In genomic region chr3:101784850-101785613, GRCh38 we compare ENCODE assay signal across 13 cellular contexts. TPM values are rescaled to one million over a fixed set of nuclear protein-coding genes. Genes with fewer than 3 reads are reported as not detected.
A peak's percentile ranks its signal among the peaks of the same experiment; 100 is the strongest.
DNase-seq lines count a peak whose midpoint lies in the region; ATAC-seq and TF ChIP-seq lines count a peak whose summit lies in the region.
"Had no signal": no experiment of that assay in that cellular context is flagged by ENCODE, and none has a peak within 500 bp of the region (broad histone marks: within the 10 kb centered on the region; RNA-seq: fewer than 3 reads in every experiment).

No MANE protein-coding gene starts in this region.

- peak overlapping the region; percentile 65 for H3K4me3 Mint-ChIP-seq in activated T-helper 1 cell treated with anti-CD3 and anti-CD28 coated beads, Interleukin-12 subunit alpha, Interleukin-12 subunit beta, Interleukin-2, Interleukin-4 antibody, amounts not matched to agents 30 ng/mL and 10 ng/mL and 1 ng/mL, durations not matched to agents 14 hours and 24 hours and 36 hours
- H3K4me3 Mint-ChIP-seq in WTC11: no peak overlapping the region

- H3K27me3 ChIP-seq in transverse colon: no peaks in the 10 kb centered on the region

- peak overlapping the region; percentile 70 for H3K27ac Mint-ChIP-seq in activated T-helper 1 cell treated with anti-CD3 and anti-CD28 coated beads, Interleukin-12 subunit alpha, Interleukin-12 subunit beta, Interleukin-2, Interleukin-4 antibody, amounts not matched to agents 30 ng/mL and 10 ng/mL and 1 ng/mL, durations not matched to agents 14 hours and 24 hours and 36 hours
- no peak overlapping the region for H3K27ac Mint-ChIP-seq in WTC11

- POLR2A ChIA-PET in WTC11 (lab: Charles Lee): no interaction called here

- H3K27me3 Mint-ChIP-seq in activated T-helper 1 cell treated with anti-CD3 and anti-CD28 coated beads, Interleukin-12 subunit alpha, Interleukin-12 subunit beta, Interleukin-2, Interleukin-4 antibody, amounts not matched to agents 30 ng/mL and 10 ng/mL and 1 ng/mL, durations not matched to agents 14 hours and 24 hours and 36 hours (ENCODE audit: insufficient read depth): no peaks in the 10 kb centered on the region
- H3K27me3 Mint-ChIP-seq in WTC11 (ENCODE audit: low read depth): no peaks in the 10 kb centered on the region

- H3K4me1 ChIP-seq in transverse colon: peaks cover 0 to 15% (median 6%) of the 10 kb centered on the region in 4 donors

- DNase-seq in Right ventricle myocardium inferior (ENCODE audit: missing footprints) (peak; percentile 30), cardiac septum (ENCODE audit: low spot score) (no peak), left lobe of liver (ENCODE audit: low spot score) (no peak), transverse colon (no peak), WTC11 (ENCODE audit: low spot score) (no peak), retina (no peak), GOT3 (lab: John Stamatoyannopoulos, UW) (no peak)
- no peak for DNase-seq in activated T-helper 1 cell treated with anti-CD3 and anti-CD28 coated beads, Interleukin-12 subunit alpha, Interleukin-12 subunit beta, Interleukin-2, Interleukin-4 antibody, amounts not matched to agents 30 ng/mL and 10 ng/mL and 1 ng/mL, durations not matched to agents 14 hours and 24 hours and 36 hours (ENCODE audit: low spot score)
- DNase-seq: activated CD8-positive, alpha-beta memory T cell treated with anti-CD3 and anti-CD28 coated beads, Interleukin-2, amount 50 U/mL, for 4 hours; cerebellar nuclear complex; GM23248; NCI-H526 treated with DMSO at 0.1 percent for 48 hours had no signal

- TF ChIP-seq EP300 in transverse colon (IDR thresholded peaks at IDR 0.05; ENCODE audit: low read depth): no peak

- intact Hi-C loops in Right ventricle myocardium inferior (cut with DNase I) (no loop called here), cardiac septum (cut with DNase I) (no loop called here), transverse colon (cut with DNase I; ENCODE audit: low total_unique reads) (no loop called here)
- intact Hi-C loops in activated T-helper 1 cell treated with anti-CD3 and anti-CD28 coated beads, Interleukin-12 subunit alpha, Interleukin-12 subunit beta, Interleukin-2, Interleukin-4 antibody, amounts not matched to agents 30 ng/mL and 10 ng/mL and 1 ng/mL, durations not matched to agents 14 hours and 24 hours and 36 hours (cut with micrococcal nuclease): no loop called here

- ATAC-seq in Right ventricle myocardium inferior (no peak), left lobe of liver (peak; percentile 61), WTC11 (no peak)
- ATAC-seq: SK-N-SH treated with all-trans-retinoic acid at 6 μM for 48 hours had no signal

- 75 to 80% methylated on average over 3 to 5 of the region's 5 CpGs for WGBS in transverse colon (ENCODE audit: low coverage in 1 of 2), 2 donors

- H3K4me3 ChIP-seq in transverse colon: no peak overlapping the region
- H3K4me3 ChIP-seq: GM23248 had no signal

- peaks cover 53% of the 10 kb centered on the region for H3K36me3 Mint-ChIP-seq in activated T-helper 1 cell treated with anti-CD3 and anti-CD28 coated beads, Interleukin-12 subunit alpha, Interleukin-12 subunit beta, Interleukin-2, Interleukin-4 antibody, amounts not matched to agents 30 ng/mL and 10 ng/mL and 1 ng/mL, durations not matched to agents 14 hours and 24 hours and 36 hours (ENCODE audit: low read depth)
- peaks cover 67% of the 10 kb centered on the region for H3K36me3 Mint-ChIP-seq in WTC11

- TF ChIP-seq CTCF in transverse colon (IDR thresholded peaks at IDR 0.05): no peak
- no peak for TF ChIP-seq CTCF in WTC11 (IDR thresholded peaks at IDR 0.05)

- in situ Hi-C loops in transverse colon (cut with MboI; ENCODE audit: low pct_ligation_motif_present in 1 of 4, low pct_unique_long_range_greater_than_20kb in 1 of 4, low sequenced_read_pairs in 3 of 4): no loop called here

- no peaks in the 10 kb centered on the region for H3K9me3 Mint-ChIP-seq in activated T-helper 1 cell treated with anti-CD3 and anti-CD28 coated beads, Interleukin-12 subunit alpha, Interleukin-12 subunit beta, Interleukin-2, Interleukin-4 antibody, amounts not matched to agents 30 ng/mL and 10 ng/mL and 1 ng/mL, durations not matched to agents 14 hours and 24 hours and 36 hours
- H3K9me3 Mint-ChIP-seq in WTC11: peaks cover 2% of the 10 kb centered on the region; the same call in 1 of the 2 replicates

- H3K9me3 ChIP-seq in transverse colon: no peaks in the 10 kb centered on the region

- H3K27ac ChIP-seq in transverse colon: peak overlapping the region in 3 of 4 donors; percentile 0 to 39 (median 18)
- H3K27ac ChIP-seq: GM23248 had no signal

- CTCF ChIA-PET in WTC11 (lab: Charles Lee): no interaction called here

- peaks cover 0 to 4% (median under 1%) of the 10 kb centered on the region in 4 donors for H3K36me3 ChIP-seq in transverse colon

- no peak for TF ChIP-seq POLR2A in transverse colon (IDR thresholded peaks at IDR 0.05)

- H3K4me1 Mint-ChIP-seq in activated T-helper 1 cell treated with anti-CD3 and anti-CD28 coated beads, Interleukin-12 subunit alpha, Interleukin-12 subunit beta, Interleukin-2, Interleukin-4 antibody, amounts not matched to agents 30 ng/mL and 10 ng/mL and 1 ng/mL, durations not matched to agents 14 hours and 24 hours and 36 hours (ENCODE audit: low read depth): peaks cover 55% of the 10 kb centered on the region
- peaks cover 14% of the 10 kb centered on the region for H3K4me1 Mint-ChIP-seq in WTC11

TF ChIP-seq in WTC11, 78 proteins besides CTCF, POLR2A, EP300 and RAD21:
- TF ChIP-seq SMAD3 (CRISPR knock-in tag; IDR thresholded peaks at IDR 0.05; ENCODE audit: borderline replicate concordance): no peak
- TF ChIP-seq E2F4 (CRISPR knock-in tag; IDR thresholded peaks at IDR 0.05; ENCODE audit: borderline replicate concordance, low read depth): no peak
- no peak for TF ChIP-seq ZNF263 (CRISPR knock-in tag; IDR thresholded peaks at IDR 0.05; ENCODE audit: low read depth)
- no peak for TF ChIP-seq ESRRA (CRISPR knock-in tag; IDR thresholded peaks at IDR 0.05; ENCODE audit: borderline replicate concordance)
- no peak for TF ChIP-seq TCF7 (CRISPR knock-in tag; IDR thresholded peaks at IDR 0.05; ENCODE audit: low read depth)
- no peak for TF ChIP-seq SP1 (CRISPR knock-in tag; conservative IDR thresholded peaks at IDR 0.05)
- no peak for TF ChIP-seq ZNF317 (CRISPR knock-in tag; IDR thresholded peaks at IDR 0.05; ENCODE audit: borderline replicate concordance, low read depth)
- no peak for TF ChIP-seq HMGA2 (CRISPR knock-in tag; IDR thresholded peaks at IDR 0.05)
- TF ChIP-seq MXD4 (CRISPR knock-in tag; IDR thresholded peaks at IDR 0.05; ENCODE audit: borderline replicate concordance): no peak
- no peak for TF ChIP-seq ZBTB21 (CRISPR knock-in tag; IDR thresholded peaks at IDR 0.05; ENCODE audit: borderline replicate concordance)
- TF ChIP-seq IRF2 (CRISPR knock-in tag; IDR thresholded peaks at IDR 0.05; ENCODE audit: borderline replicate concordance, low read depth): no peak
- no peak for TF ChIP-seq MYBL2 (CRISPR knock-in tag; IDR thresholded peaks at IDR 0.05)
TF ChIP-seq in WTC11: peak in this region for 0.

RNA-seq across cellular contexts. Expression of gene NXPE3, which starts 6.0 kb away (rescaled TPM):
- total RNA-seq in Right ventricle myocardium inferior (42.0 TPM), cardiac septum (26.9 TPM), left lobe of liver (1.3 TPM), transverse colon (1 to 10 TPM; 2.2 to 8.1 (median 2.9) TPM), WTC11 (2021) (11.3 to 13.9 TPM (median 12.9 TPM) in 3 replicates)
- total RNA-seq in activated T-helper 1 cell treated with anti-CD3 and anti-CD28 coated beads, Interleukin-12 subunit alpha, Interleukin-12 subunit beta, Interleukin-2, Interleukin-4 antibody, amounts not matched to agents 30 ng/mL and 10 ng/mL and 1 ng/mL, durations not matched to agents 14 hours and 24 hours and 36 hours: 17.6 and 17.8 TPM in 2 replicates
